Comparison of ENCODE assay signal across 17 cellular contexts in the genomic region with DNA sequence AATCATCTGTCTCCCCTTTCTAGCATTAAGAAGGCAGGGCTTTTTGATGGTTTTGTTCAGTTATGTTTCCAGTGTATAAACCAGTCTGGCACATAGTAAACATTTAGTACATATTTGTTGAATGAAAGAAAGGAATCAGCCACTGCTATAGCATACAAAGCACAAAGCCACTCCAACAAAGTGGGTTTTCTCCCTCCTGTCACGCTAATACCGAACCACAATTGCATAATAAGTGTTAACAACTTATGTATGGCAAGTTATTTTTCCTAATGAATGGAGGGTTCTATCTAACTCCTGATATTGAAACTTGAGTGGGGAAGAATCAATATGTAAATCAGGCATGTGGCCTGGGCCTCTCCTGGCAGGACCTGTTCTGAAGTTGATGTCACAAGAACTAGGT. TPM values are rescaled to one million over a fixed set of nuclear protein-coding genes. Genes with fewer than 3 reads are reported as not detected.
A peak's percentile ranks its signal among the peaks of the same experiment; 100 is the strongest.
DNase-seq lines count a peak whose midpoint lies in the region; ATAC-seq and TF ChIP-seq lines count a peak whose summit lies in the region.
"Had no signal": no experiment of that assay in that cellular context is flagged by ENCODE, and none has a peak within 500 bp of the region (broad histone marks: within the 10 kb centered on the region; RNA-seq: fewer than 3 reads in every experiment).

No MANE protein-coding gene starts in this region.

- H3K9me3 ChIP-seq in sigmoid colon, result no peaks in the 10 kb centered on the region
- H3K9me3 ChIP-seq: BE2C had no signal

- H3K36me3 Mint-ChIP-seq in T-cell, result no peaks in the 10 kb centered on the region
- H3K36me3 Mint-ChIP-seq: CD4-positive, CD25-positive, alpha-beta regulatory T cell; CD8-positive, alpha-beta memory T cell had no signal

- H3K27me3 ChIP-seq in sigmoid colon, result no peaks in the 10 kb centered on the region
- H3K27me3 ChIP-seq: BE2C had no signal

- CTCF ChIA-PET in T-cell (lab: Charles Lee), result no interaction called here

- POLR2A ChIA-PET in T-cell (lab: Charles Lee), result no interaction called here

- WGBS in sigmoid colon, 2 donors, result 94 to 95% methylated on average over 2 of the region's 2 CpGs

- H3K9me3 Mint-ChIP-seq in T-cell, result peaks cover 0 to 2% (median 0%) of the 10 kb centered on the region in 3 donors
- H3K9me3 Mint-ChIP-seq: HFFc6 had no signal

- no peaks in the 10 kb centered on the region for H3K4me1 Mint-ChIP-seq in T-cell
- H3K4me1 Mint-ChIP-seq: CD4-positive, CD25-positive, alpha-beta regulatory T cell; CD8-positive, alpha-beta memory T cell had no signal

- no peak for TF ChIP-seq EP300 in sigmoid colon (IDR thresholded peaks at IDR 0.05)

- no peak for TF ChIP-seq CTCF in sigmoid colon (IDR thresholded peaks at IDR 0.05)

- no peak overlapping the region for H3K27ac Mint-ChIP-seq in T-cell
- H3K27ac Mint-ChIP-seq: CD4-positive, CD25-positive, alpha-beta regulatory T cell; CD8-positive, alpha-beta memory T cell; HFFc6 had no signal

- H3K4me3 ChIP-seq in sigmoid colon, result no peak overlapping the region
- H3K4me3 ChIP-seq: GM23248 had no signal

- no peak for TF ChIP-seq POLR2A in sigmoid colon (IDR thresholded peaks at IDR 0.05)

- H3K4me3 Mint-ChIP-seq in T-cell, result no peak overlapping the region
- H3K4me3 Mint-ChIP-seq: CD4-positive, CD25-positive, alpha-beta regulatory T cell; CD8-positive, alpha-beta memory T cell; HFFc6 had no signal

- H3K27ac ChIP-seq in sigmoid colon, result peak overlapping the region; percentile 40 to 67 (median 56)
- H3K27ac ChIP-seq: GM23248 had no signal

- H3K27me3 Mint-ChIP-seq in T-cell, result peaks cover 1 to 5% of the 10 kb centered on the region in 2 donors
- H3K27me3 Mint-ChIP-seq: CD4-positive, CD25-positive, alpha-beta regulatory T cell had no signal

- H3K36me3 ChIP-seq in sigmoid colon, result peaks cover 6 to 48% (median 8%) of the 10 kb centered on the region in 4 donors

- DNase-seq in SK-MEL-5 (ENCODE audit: low read depth, low spot score), result peak; percentile 97
- peak; percentile 95 for DNase-seq in foreskin melanocyte
- no peak for DNase-seq in sigmoid colon
- DNase-seq in T-cell, result no peak
- no peak for DNase-seq in GOT3 (lab: John Stamatoyannopoulos, UW)
- no peak for DNase-seq in DMS 273 treated with DMSO at 0.1 percent for 48 hours (lab: John Stamatoyannopoulos, UW)
- DNase-seq: ACHN; BE2C; C1 segment of cervical spinal cord; CD4-positive, CD25-positive, alpha-beta regulatory T cell; CD8-positive, alpha-beta memory T cell; COR-L47; GM23248; H7; HFFc6 had no signal

- no peak for ATAC-seq in T-cell (replicated peaks in 1 of 4)
- ATAC-seq: HCT116, HepG2 had no signal

- in situ Hi-C loops in SK-MEL-5 (cut with HindIII; ENCODE audit: low pct_unique_long_range_greater_than_20kb, low sequenced_read_pairs), result no loop called here

- peaks cover 0 to 43% (median 16%) of the 10 kb centered on the region in 4 donors for H3K4me1 ChIP-seq in sigmoid colon
- H3K4me1 ChIP-seq: BE2C had no signal

- intact Hi-C loops in sigmoid colon (cut with DNase I), result no loop called here

RNA-seq across cellular contexts. Expression of gene PRUNE2, which starts 53.9 kb away (rescaled TPM):
- 90.9 and 98.6 TPM in 2 replicates for total RNA-seq in SK-MEL-5 (2014; rRNA removed; shearing (Covaris generic))
- polyA plus RNA-seq in SK-MEL-5 (2015; cell fraction: cytosol; rRNA removed), result 51.0 and 75.0 TPM in 2 replicates
- 87.6 and 88.3 TPM in 2 replicates for polyA plus RNA-seq in SK-MEL-5 (2015; cell fraction: nucleus; rRNA removed)
- total RNA-seq in sigmoid colon, result 100 to 1,000 TPM; 440 to 536 (median 490) TPM
- 10 to 100 TPM in 1 of 3 donors, 1 to 10 TPM in 2; 7.4 to 32.2 (median 8.4) TPM for polyA plus RNA-seq in sigmoid colon
- under 1 TPM; 0.20 to 0.76 (median 0.45) TPM for total RNA-seq in T-cell
- total RNA-seq: CD4-positive, CD25-positive, alpha-beta regulatory T cell had no signal
- polyA plus RNA-seq: HepG2 had no signal

Comparison
In these comparisons a context has a peak if more than half of its experiments do, and no peak if none do; other contexts are left out.
1. DNase-seq: peak in SK-MEL-5 (single experiment) and foreskin melanocyte (single experiment); none in sigmoid colon (single experiment), T-cell (0 of 34), GOT3 (single experiment) and DMS 273 treated with DMSO at 0.1 percent for 48 hours (single experiment).
2. RNA of gene PRUNE2, which starts 53.9 kb away (total RNA-seq): 440 to 536 TPM in sigmoid colon and 90.9 to 98.6 TPM in SK-MEL-5; 0.20 to 0.76 TPM in T-cell; every median in the first group is over 10 times any median in the second.